ENCODE assay signal across 8 cellular contexts in the genomic region with DNA sequence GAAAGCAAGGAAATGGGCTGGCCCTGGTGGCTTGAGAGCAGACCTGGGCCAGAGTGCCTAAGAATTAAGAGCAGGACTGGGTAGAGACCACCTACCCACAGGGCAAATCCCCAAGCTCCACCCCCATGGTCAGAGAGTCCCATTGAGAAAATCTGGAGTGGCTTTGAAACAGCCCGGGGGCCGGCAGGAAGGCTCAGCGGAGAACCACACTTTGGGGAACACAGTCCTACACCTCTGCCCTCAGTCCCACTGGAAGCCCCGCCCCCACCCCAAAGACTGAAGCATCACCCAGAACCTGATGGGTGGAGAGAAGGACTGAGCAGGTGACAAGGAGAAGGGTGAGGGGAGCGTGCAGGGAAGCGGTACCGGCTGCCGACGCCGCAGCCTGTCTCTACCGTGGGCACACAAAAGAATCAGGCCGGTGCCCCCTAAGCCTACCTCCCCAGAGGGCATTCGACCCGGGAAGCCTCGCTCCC. TPM values are rescaled to one million over a fixed set of nuclear protein-coding genes. Genes with fewer than 3 reads are reported as not detected.
DNase-seq lines count a peak whose midpoint lies in the region; ATAC-seq and TF ChIP-seq lines count a peak whose summit lies in the region.

No MANE protein-coding gene starts in this region.

- no peaks in the 10 kb centered on the region for H3K9me3 Mint-ChIP-seq in activated naive CD4-positive, alpha-beta T cell treated with anti-CD3 and anti-CD28 coated beads for 36 hours
- H3K9me3 Mint-ChIP-seq in activated naive CD8-positive, alpha-beta T cell treated with anti-CD3 and anti-CD28 coated beads for 36 hours, result no peaks in the 10 kb centered on the region
- no peaks in the 10 kb centered on the region for H3K9me3 Mint-ChIP-seq in type B pancreatic cell

- CTCF ChIA-PET in activated naive CD4-positive, alpha-beta T cell treated with anti-CD3 and anti-CD28 coated beads for 36 hours (lab: Charles Lee), result interaction anchor here (0.7 to 6.2 kb wide), 24 partner anchors 8 to 204 kb away, joined by 3 to 97 read pairs (median 5); a partner anchor contains a TSS

- no peak for TF ChIP-seq CTCF in type B pancreatic cell (conservative IDR thresholded peaks at IDR 0.05)

- intact Hi-C loops in activated naive CD4-positive, alpha-beta T cell treated with anti-CD3 and anti-CD28 coated beads for 36 hours (cut with micrococcal nuclease), result loop anchor here (1.0 to 2.0 kb wide), 8 partner anchors 18 to 925 kb away; a partner anchor contains a TSS

- peaks cover 29% of the 10 kb centered on the region for H3K27me3 Mint-ChIP-seq in activated naive CD4-positive, alpha-beta T cell treated with anti-CD3 and anti-CD28 coated beads for 36 hours (ENCODE audit: low read depth)
- H3K27me3 Mint-ChIP-seq in activated naive CD8-positive, alpha-beta T cell treated with anti-CD3 and anti-CD28 coated beads for 36 hours, result peaks cover 39% of the 10 kb centered on the region
- H3K27me3 Mint-ChIP-seq in type B pancreatic cell, result peaks cover 7% of the 10 kb centered on the region

- H3K27ac Mint-ChIP-seq in activated naive CD4-positive, alpha-beta T cell treated with anti-CD3 and anti-CD28 coated beads for 36 hours, result no peak overlapping the region
- H3K27ac Mint-ChIP-seq in activated naive CD8-positive, alpha-beta T cell treated with anti-CD3 and anti-CD28 coated beads for 36 hours, result no peak overlapping the region
- H3K27ac Mint-ChIP-seq in type B pancreatic cell, result no peak overlapping the region

- peak overlapping the region; percentile 13 for H3K4me3 Mint-ChIP-seq in activated naive CD4-positive, alpha-beta T cell treated with anti-CD3 and anti-CD28 coated beads for 36 hours
- H3K4me3 Mint-ChIP-seq in activated naive CD8-positive, alpha-beta T cell treated with anti-CD3 and anti-CD28 coated beads for 36 hours, result peak overlapping the region; percentile 47
- H3K4me3 Mint-ChIP-seq in type B pancreatic cell, result peak overlapping the region; percentile 67

- H3K36me3 Mint-ChIP-seq in activated naive CD4-positive, alpha-beta T cell treated with anti-CD3 and anti-CD28 coated beads for 36 hours (ENCODE audit: low read depth), result peaks cover 2% of the 10 kb centered on the region
- peaks cover 3% of the 10 kb centered on the region for H3K36me3 Mint-ChIP-seq in activated naive CD8-positive, alpha-beta T cell treated with anti-CD3 and anti-CD28 coated beads for 36 hours
- no peaks in the 10 kb centered on the region for H3K36me3 Mint-ChIP-seq in type B pancreatic cell

- no peak for DNase-seq in activated naive CD4-positive, alpha-beta T cell treated with anti-CD3 and anti-CD28 coated beads for 36 hours
- DNase-seq in activated naive CD4-positive, alpha-beta T cell treated with anti-CD3 and anti-CD28 coated beads, Interleukin-2, amount 50 U/mL, for 16 hours, result no peak
- DNase-seq in activated naive CD8-positive, alpha-beta T cell treated with anti-CD3 and anti-CD28 coated beads for 36 hours, result no peak
- DNase-seq in left kidney (ENCODE audit: low read depth, low spot score), result peak; percentile 31
- no peak for DNase-seq in type B pancreatic cell (ENCODE audit: extremely low spot score, unreplicated experiment)
- no peak for DNase-seq in C1 segment of cervical spinal cord (lab: John Stamatoyannopoulos, UW)
- no peak for DNase-seq in amniotic stem cell (lab: John Stamatoyannopoulos, UW)

- H3K4me1 Mint-ChIP-seq in activated naive CD4-positive, alpha-beta T cell treated with anti-CD3 and anti-CD28 coated beads for 36 hours (ENCODE audit: low read depth), result peaks cover 45% of the 10 kb centered on the region
- peaks cover 34% of the 10 kb centered on the region for H3K4me1 Mint-ChIP-seq in activated naive CD8-positive, alpha-beta T cell treated with anti-CD3 and anti-CD28 coated beads for 36 hours
- H3K4me1 Mint-ChIP-seq in type B pancreatic cell (ENCODE audit: unreplicated experiment), result peaks cover 27% of the 10 kb centered on the region

- ATAC-seq in HG03571 (IDR thresholded peaks at IDR 0.05; ENCODE audit: unreplicated experiment), result no peak

RNA-seq across cellular contexts. Expression of a gene that starts 3.6 kb away (rescaled TPM):
- 1 to 10 TPM; 4.5 to 5.8 TPM for total RNA-seq in activated naive CD4-positive, alpha-beta T cell treated with anti-CD3 and anti-CD28 coated beads for 36 hours
- total RNA-seq in activated naive CD8-positive, alpha-beta T cell treated with anti-CD3 and anti-CD28 coated beads for 36 hours, result 1 to 10 TPM; 4.1 to 4.3 TPM
- total RNA-seq in type B pancreatic cell (ENCODE audit: low replicate concordance), result 20.0 and 58.4 TPM in 2 replicates

RNA-seq across cellular contexts. Expression of a gene that starts 12.6 kb away (rescaled TPM):
- total RNA-seq in activated naive CD4-positive, alpha-beta T cell treated with anti-CD3 and anti-CD28 coated beads for 36 hours, result 10 to 100 TPM; 21.0 TPM
- total RNA-seq in activated naive CD8-positive, alpha-beta T cell treated with anti-CD3 and anti-CD28 coated beads for 36 hours, result 10 to 100 TPM; 24.5 to 25.1 TPM
- 44.4 and 54.7 TPM in 2 replicates for total RNA-seq in type B pancreatic cell (ENCODE audit: low replicate concordance)

RNA-seq across cellular contexts. Expression of a gene that starts 17.9 kb away (rescaled TPM):
- 10 to 100 TPM; 33.9 to 35.5 TPM for total RNA-seq in activated naive CD4-positive, alpha-beta T cell treated with anti-CD3 and anti-CD28 coated beads for 36 hours
- 10 to 100 TPM; 85.2 to 87.5 TPM for total RNA-seq in activated naive CD8-positive, alpha-beta T cell treated with anti-CD3 and anti-CD28 coated beads for 36 hours
- total RNA-seq in type B pancreatic cell (ENCODE audit: low replicate concordance), result 35.9 and 46.5 TPM in 2 replicates

RNA-seq across cellular contexts. Expression of a gene that starts 34.6 kb away (rescaled TPM):
- total RNA-seq in activated naive CD4-positive, alpha-beta T cell treated with anti-CD3 and anti-CD28 coated beads for 36 hours, result not detected
- not detected for total RNA-seq in activated naive CD8-positive, alpha-beta T cell treated with anti-CD3 and anti-CD28 coated beads for 36 hours
- total RNA-seq in type B pancreatic cell (ENCODE audit: low replicate concordance), result not detected in 2 replicates

RNA-seq across cellular contexts. Expression of a gene that starts 57.9 kb away (rescaled TPM):
- total RNA-seq in activated naive CD4-positive, alpha-beta T cell treated with anti-CD3 and anti-CD28 coated beads for 36 hours, result not detected
- total RNA-seq in activated naive CD8-positive, alpha-beta T cell treated with anti-CD3 and anti-CD28 coated beads for 36 hours, result not detected
- not detected in 2 replicates for total RNA-seq in type B pancreatic cell (ENCODE audit: low replicate concordance)

Comparison
In these comparisons a context has a peak if more than half of its experiments do, and no peak if none do; other contexts are left out.
1. H3K4me3 Mint-ChIP-seq: peak in every context shown above with its lines; median percentile 67 in type B pancreatic cell; 47 in activated naive CD8-positive, alpha-beta T cell treated with anti-CD3 and anti-CD28 coated beads for 36 hours; 13 in activated naive CD4-positive, alpha-beta T cell treated with anti-CD3 and anti-CD28 coated beads for 36 hours.